Comparison of ENCODE assay signal across 16 cellular contexts in the genomic region with DNA sequence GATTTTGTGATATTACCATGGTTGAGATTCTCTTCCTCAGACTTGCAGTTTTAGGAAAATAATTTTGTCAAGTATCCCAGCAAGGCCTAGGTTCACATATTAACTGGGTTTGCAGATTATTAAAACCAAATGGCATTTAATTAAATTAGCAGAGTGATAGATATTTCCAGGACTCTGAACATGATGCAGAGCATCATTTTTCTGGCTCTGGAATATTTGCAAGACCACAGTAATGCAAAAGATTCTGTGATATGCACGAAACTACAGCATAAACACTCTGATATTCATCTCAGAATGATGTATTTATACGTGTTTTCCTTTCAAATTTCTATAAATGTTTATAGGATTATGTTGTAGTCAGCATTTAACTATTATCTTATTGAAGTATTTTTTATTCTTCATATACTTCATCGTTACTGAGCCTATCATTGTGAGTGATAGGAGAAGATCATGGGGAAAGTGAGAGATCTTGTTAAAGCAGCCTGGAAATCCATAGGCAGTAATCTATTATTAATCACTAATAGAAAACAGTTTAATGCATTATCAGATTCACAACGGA.
"Had no signal": no experiment of that assay in that cellular context is flagged by ENCODE, and none has a peak within 500 bp of the region (broad histone marks: within the 10 kb centered on the region; RNA-seq: fewer than 3 reads in every experiment).

No MANE protein-coding gene starts in this region.

- H3K4me3 ChIP-seq: esophagus squamous epithelium, lower lobe of right lung, spleen, testis had no signal

- H3K36me3 ChIP-seq: esophagus squamous epithelium, lower lobe of right lung, spleen had no signal

- H3K27me3 ChIP-seq: esophagus squamous epithelium, spleen, testis had no signal

- H3K9me3 Mint-ChIP-seq: stimulated activated memory B cell treated with anti-CD40 and anti-IgM and Interleukin-4, amounts not matched to agents 10 μg/mL and 1 μg/mL and 100 μg/mL, for 72 hours had no signal

- H3K36me3 Mint-ChIP-seq: activated naive CD4-positive, alpha-beta T cell treated with anti-CD3 and anti-CD28 coated beads, Interleukin-2, amount 50 U/mL, for 72 hours; stimulated activated memory B cell treated with anti-CD40 and anti-IgM and Interleukin-4, amounts not matched to agents 10 μg/mL and 1 μg/mL and 100 μg/mL, for 72 hours; type B pancreatic cell had no signal

- H3K4me3 Mint-ChIP-seq: activated CD4-positive, alpha-beta T cell treated with anti-CD3 and anti-CD28 coated beads for 36 hours; nephron; stimulated activated memory B cell treated with anti-CD40 and anti-IgM and Interleukin-4, amounts not matched to agents 10 μg/mL and 1 μg/mL and 100 μg/mL, for 72 hours; type B pancreatic cell had no signal

- H3K27ac Mint-ChIP-seq: activated CD4-positive, alpha-beta T cell treated with anti-CD3 and anti-CD28 coated beads for 36 hours; activated naive CD4-positive, alpha-beta T cell treated with anti-CD3 and anti-CD28 coated beads, Interleukin-2, amount 50 U/mL, for 72 hours; stimulated activated memory B cell treated with anti-CD40 and anti-IgM and Interleukin-4, amounts not matched to agents 10 μg/mL and 1 μg/mL and 100 μg/mL, for 72 hours; type B pancreatic cell had no signal

- H3K27me3 Mint-ChIP-seq: activated CD4-positive, alpha-beta T cell treated with anti-CD3 and anti-CD28 coated beads for 36 hours; stimulated activated memory B cell treated with anti-CD40 and anti-IgM and Interleukin-4, amounts not matched to agents 10 μg/mL and 1 μg/mL and 100 μg/mL, for 72 hours; type B pancreatic cell had no signal

- H3K27ac ChIP-seq: esophagus squamous epithelium, lower lobe of right lung, parathyroid adenoma, spleen, testis had no signal

- H3K4me1 Mint-ChIP-seq: activated CD4-positive, alpha-beta T cell treated with anti-CD3 and anti-CD28 coated beads for 36 hours; nephron; stimulated activated memory B cell treated with anti-CD40 and anti-IgM and Interleukin-4, amounts not matched to agents 10 μg/mL and 1 μg/mL and 100 μg/mL, for 72 hours had no signal

- DNase-seq: activated CD4-positive, alpha-beta T cell treated with anti-CD3 and anti-CD28 coated beads for 36 hours; activated CD4-positive, alpha-beta T cell treated with anti-CD3 and anti-CD28 coated beads, Interleukin-2, amount 50 U/mL, for 48 hours; activated gamma-delta T cell; dermis blood vessel endothelial cell; effector memory CD4-positive, alpha-beta T cell; esophagus squamous epithelium; hypothalamus; lower lobe of right lung; spleen; stimulated activated CD4-positive, alpha-beta T cell treated with anti-CD3 and anti-CD28 coated beads, Interleukin-4, amount 100 ng/mL, for 4 hours; testis had no signal

- H3K4me1 ChIP-seq: esophagus squamous epithelium, lower lobe of right lung, parathyroid adenoma, spleen, testis had no signal

- H3K9ac ChIP-seq: parathyroid adenoma had no signal

- H3K9me3 ChIP-seq: esophagus squamous epithelium, testis had no signal
